ENCODE assay signal across 18 cellular contexts in genomic region chr2:207157727-207158126, GRCh38. TPM values are rescaled to one million over a fixed set of nuclear protein-coding genes. Genes with fewer than 3 reads are reported as not detected.
DNase-seq lines count a peak whose midpoint lies in the region; ATAC-seq, FAIRE-seq and TF ChIP-seq lines count a peak whose summit lies in the region.
"Had no signal": no experiment of that assay in that cellular context is flagged by ENCODE, and none has a peak within 500 bp of the region (broad histone marks: within the 10 kb centered on the region; RNA-seq: fewer than 3 reads in every experiment).

No MANE protein-coding gene starts in this region.

- H3K27me3 ChIP-seq in esophagus squamous epithelium (no peaks in the 10 kb centered on the region), spleen (replicated peaks in 1 of 7) (no peaks in the 10 kb centered on the region)
- H3K27me3 ChIP-seq: body of pancreas had no signal

- DNase-seq in CD1c-positive myeloid dendritic cell (ENCODE audit: extremely low spot score) (peak; percentile 50), T-cell (no peak), esophagus squamous epithelium (lab: John Stamatoyannopoulos, UW) (no peak), spleen (no peak), NCI-H524 treated with DMSO at 0.1 percent for 48 hours (lab: John Stamatoyannopoulos, UW) (no peak), mucosa of descending colon (no peak), frontal cortex (ENCODE audit: low spot score in 2 of 2) (no peak), NCI-H446 treated with DMSO at 0.1 percent for 48 hours (lab: John Stamatoyannopoulos, UW) (no peak)
- DNase-seq: activated CD4-positive, alpha-beta T cell treated with anti-CD3 and anti-CD28 coated beads, Interleukin-2, amount 50 U/mL, for 1 hour; activated CD8-positive, alpha-beta memory T cell treated with anti-CD3 and anti-CD28 coated beads, Interleukin-2, amount 50 U/mL, for 48 hours; activated naive CD4-positive, alpha-beta T cell; body of pancreas; dermis blood vessel endothelial cell; KG1; NCI-H2081 treated with DMSO at 0.1 percent for 48 hours; NCI-H524 had no signal

- no peak for TF ChIP-seq POLR2A in esophagus squamous epithelium (IDR thresholded peaks at IDR 0.05)
- TF ChIP-seq POLR2A in spleen (IDR thresholded peaks at IDR 0.05): no peak

- peaks cover 91 to 97% (median 94%) of the 10 kb centered on the region in 3 donors for H3K4me1 Mint-ChIP-seq in T-cell

- H3K27me3 Mint-ChIP-seq in T-cell: no peaks in the 10 kb centered on the region

- peak overlapping the region; percentile 6 to 57 for H3K27ac Mint-ChIP-seq in T-cell

- no peak for FAIRE-seq in frontal cortex (lab: Jason Lieb, UNC)

- H3K9me3 Mint-ChIP-seq in T-cell: no peaks in the 10 kb centered on the region
- H3K9me3 Mint-ChIP-seq: nephron; stimulated activated effector memory CD8-positive, alpha-beta T cell treated with anti-CD3 and anti-CD28 coated beads, Interleukin-12 subunit alpha, Interleukin-12 subunit beta, amount 100 ng/mL, for 72 hours had no signal

- peaks cover 18% of the 10 kb centered on the region for H3K36me3 Mint-ChIP-seq in T-cell
- H3K36me3 Mint-ChIP-seq: stimulated activated effector memory CD8-positive, alpha-beta T cell treated with anti-CD3 and anti-CD28 coated beads, Interleukin-12 subunit alpha, Interleukin-12 subunit beta, amount 100 ng/mL, for 72 hours had no signal

- no peaks in the 10 kb centered on the region for H3K36me3 ChIP-seq in esophagus squamous epithelium
- no peaks in the 10 kb centered on the region for H3K36me3 ChIP-seq in spleen
- H3K36me3 ChIP-seq in mucosa of descending colon (ENCODE audit: low read depth): no peaks in the 10 kb centered on the region

- H3K4me3 ChIP-seq in esophagus squamous epithelium (no peak overlapping the region), spleen (no peak overlapping the region), mucosa of descending colon (no peak overlapping the region)
- H3K4me3 ChIP-seq: body of pancreas had no signal

- H3K4me1 ChIP-seq in esophagus squamous epithelium (peaks cover 18 to 96% (median 56%) of the 10 kb centered on the region in 3 donors), spleen (peaks cover 45 to 100% (median 84%) of the 10 kb centered on the region in 6 donors), mucosa of descending colon (ENCODE audit: low read depth) (peaks cover 3% of the 10 kb centered on the region)

- no peak for TF ChIP-seq CTCF in esophagus squamous epithelium (IDR thresholded peaks at IDR 0.05)
- TF ChIP-seq CTCF in spleen (IDR thresholded peaks at IDR 0.05 in 8 of 11, conservative IDR thresholded peaks at IDR 0.05 in 3 of 11): no peak
- no peak for TF ChIP-seq CTCF in mucosa of descending colon (IDR thresholded peaks at IDR 0.05)

- CTCF ChIA-PET in T-cell (lab: Charles Lee): interaction anchor here (0.6 kb wide), 5 partner anchors 16 to 367 kb away, joined by 3 to 6 read pairs (median 4); no protein-coding TSS in a partner anchor

- WGBS in esophagus squamous epithelium, 2 donors: 88 to 90% methylated on average over 3 of the region's 3 CpGs
- WGBS in spleen, 5 donors: 60 to 79% (median 64%) methylated on average over 3 of the region's 3 CpGs

- POLR2A ChIA-PET in T-cell (lab: Charles Lee): interaction anchor here (0.6 kb wide), 4 partner anchors 11 to 1060 kb away, joined by 3 to 6 read pairs (median 4); no protein-coding TSS in a partner anchor

- H3K27ac ChIP-seq in esophagus squamous epithelium (peak overlapping the region in 3 of 4 donors; percentile 1 to 44 (median 23)), spleen (peak overlapping the region in 7 of 8 donors; percentile 11 to 75 (median 57))
- H3K27ac ChIP-seq: body of pancreas had no signal

- intact Hi-C loops in esophagus squamous epithelium (cut with DNase I): loop anchor here (10.0 kb wide), 1 partner anchor 467 kb away; the partner anchor contains the start of gene METTL21A
- intact Hi-C loops in spleen (cut with DNase I; ENCODE audit: low total_unique reads): no loop called here
- intact Hi-C loops in mucosa of descending colon (cut with DNase I, micrococcal nuclease): no loop called here

- H3K9me3 ChIP-seq in esophagus squamous epithelium (no peaks in the 10 kb centered on the region), spleen (no peaks in the 10 kb centered on the region), mucosa of descending colon (no peaks in the 10 kb centered on the region)
- H3K9me3 ChIP-seq: body of pancreas had no signal

- ATAC-seq in T-cell (replicated peaks in 1 of 4) (no peak), mucosa of descending colon (no peak)
- ATAC-seq: body of pancreas had no signal

- no peak overlapping the region for H3K4me3 Mint-ChIP-seq in T-cell
- H3K4me3 Mint-ChIP-seq: nephron had no signal

RNA-seq across cellular contexts. Expression of gene KLF7, which starts 8.0 kb away (rescaled TPM):
- total RNA-seq in T-cell (10 to 100 TPM; 56.8 to 90.6 (median 65.7) TPM), esophagus squamous epithelium (10 to 100 TPM in 3 of 4 donors, 1 to 10 TPM in 1; 6.5 to 24.8 (median 15.2) TPM), spleen (10 to 100 TPM; 23.6 to 74.4 (median 43.3) TPM), mucosa of descending colon (10 to 100 TPM in 2 of 3 donors, 1 to 10 TPM in 1; 6.7 to 32.7 (median 12.9) TPM), frontal cortex (52.6 TPM)
- 1 to 10 TPM; 2.9 to 3.8 (median 2.9) TPM for polyA plus RNA-seq in spleen
